In the genomic region with DNA sequence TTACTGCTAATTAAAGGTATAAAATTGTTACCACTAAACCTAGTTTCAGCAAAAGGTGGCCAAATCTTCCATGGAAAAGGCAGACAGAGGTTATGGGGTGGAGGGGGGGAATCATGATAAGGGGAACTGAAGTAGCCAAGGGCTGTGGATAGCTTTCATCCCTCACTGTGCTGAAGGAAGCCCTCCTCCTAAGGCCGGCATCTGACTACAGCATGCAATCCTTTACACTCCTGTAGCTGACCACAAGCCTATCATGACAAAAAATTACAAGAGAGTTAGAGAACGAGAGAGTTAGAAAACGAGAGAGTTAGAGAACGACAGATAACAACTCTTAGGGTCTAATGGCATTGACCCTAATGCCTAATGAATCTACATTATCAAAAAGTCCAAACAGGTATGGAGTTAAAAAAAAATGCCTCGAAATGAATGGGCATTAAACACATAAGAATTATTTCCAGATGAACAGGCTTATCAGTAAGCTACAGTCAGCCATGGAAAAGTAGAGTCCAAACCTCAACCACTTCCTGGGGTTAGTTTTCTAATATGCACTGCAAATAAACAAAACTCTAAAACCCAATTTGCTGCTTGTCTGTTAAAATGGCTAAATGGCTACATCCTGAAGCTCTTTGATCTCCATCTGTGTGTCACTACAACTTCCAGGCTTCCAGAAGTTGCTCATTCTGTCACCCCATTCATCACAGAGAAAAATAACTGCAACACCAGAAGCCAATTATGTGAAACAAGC, we compare ENCODE assay signal across 16 cellular contexts. TPM values are rescaled to one million over a fixed set of nuclear protein-coding genes. Genes with fewer than 3 reads are reported as not detected.
DNase-seq lines count a peak whose midpoint lies in the region; FAIRE-seq and TF ChIP-seq lines count a peak whose summit lies in the region.
"Had no signal": no experiment of that assay in that cellular context is flagged by ENCODE, and none has a peak within 500 bp of the region (broad histone marks: within the 10 kb centered on the region; RNA-seq: fewer than 3 reads in every experiment).

No MANE protein-coding gene starts in this region.

- H3K4me3 ChIP-seq in BJ (ENCODE audit: low read depth, low read length) (no peak overlapping the region), fibroblast of the aortic adventitia (ENCODE audit: low read depth, low read length) (no peak overlapping the region), MM.1S (ENCODE audit: low read length) (no peak overlapping the region), small intestine (ENCODE audit: low read depth in 1 of 2, low read length in 2 of 2) (no peak overlapping the region)
- H3K4me3 ChIP-seq: ovary, stomach, vagina had no signal

- CTCF ChIA-PET in BJ (lab: Yijun Ruan, JAX): interaction anchor here (0.7 to 1.4 kb wide), 2 partner anchors 30 to 146 kb away, joined by 3 to 4 read pairs; no protein-coding TSS in a partner anchor
- CTCF ChIA-PET in activated CD4-positive, alpha-beta memory T cell treated with anti-CD3 and anti-CD28 coated beads, Interleukin-2, amount 10 ng/mL, durations not matched to agents 7 days and 5 days (lab: Charles Lee): interaction anchor here (1.6 kb wide), 1 partner anchor 9 kb away, joined by 4 read pairs; no protein-coding TSS in a partner anchor

- H3K27me3 Mint-ChIP-seq in H9 (ENCODE audit: low read depth): no peaks in the 10 kb centered on the region
- H3K27me3 Mint-ChIP-seq in activated CD4-positive, alpha-beta memory T cell treated with anti-CD3 and anti-CD28 coated beads, Interleukin-2, amount 10 ng/mL, durations not matched to agents 7 days and 5 days: no peaks in the 10 kb centered on the region

- H3K79me2 ChIP-seq in H9 (ENCODE audit: insufficient read depth, low read length) (no peaks in the 10 kb centered on the region), MM.1S (ENCODE audit: low read length) (no peaks in the 10 kb centered on the region)

- no peak for FAIRE-seq in small intestine (lab: Jason Lieb, UNC)

- H3K9me3 ChIP-seq in H9 (ENCODE audit: control insufficient read depth, low read depth, low read length) (no peaks in the 10 kb centered on the region), MM.1S (replicated peaks; ENCODE audit: insufficient read depth, low read length) (no peaks in the 10 kb centered on the region), small intestine (ENCODE audit: control insufficient read depth, low read depth) (no peaks in the 10 kb centered on the region)
- H3K9me3 ChIP-seq: ovary, stomach, vagina had no signal

- no peak overlapping the region for H2BK20ac ChIP-seq in H9 (ENCODE audit: low read depth, low read length, poor library complexity, severe bottlenecking)

- H3K36me3 ChIP-seq in BJ (ENCODE audit: control insufficient read depth, insufficient read depth, low read length) (peaks cover 15% of the 10 kb centered on the region), MM.1S (replicated peaks; ENCODE audit: insufficient read depth, low read length) (peaks cover 4% of the 10 kb centered on the region), small intestine (ENCODE audit: control insufficient read depth in 2 of 2, insufficient read depth in 2 of 2, low read length in 2 of 2) (peaks cover 3 to 22% of the 10 kb centered on the region in 2 donors)
- H3K36me3 ChIP-seq: ovary had no signal

- TF ChIP-seq CTCF in BJ (IDR thresholded peaks at IDR 0.05; ENCODE audit: insufficient read depth, low read depth, low read length) (no peak), H9 (conservative IDR thresholded peaks at IDR 0.05) (no peak), fibroblast of the aortic adventitia (IDR thresholded peaks at IDR 0.05; ENCODE audit: insufficient read depth, low read length) (no peak), MM.1S (IDR thresholded peaks at IDR 0.05; ENCODE audit: low read length) (no peak), GM20000 (IDR thresholded peaks at IDR 0.05; ENCODE audit: extremely low read depth, missing control alignments) (no peak)

- H3K79me1 ChIP-seq in H9 (ENCODE audit: insufficient read depth, low read depth, low read length, poor library complexity, severe bottlenecking): no peaks in the 10 kb centered on the region

- no peak overlapping the region for H2BK15ac ChIP-seq in H9 (ENCODE audit: low read depth, low read length)

- H4K5ac ChIP-seq in H9 (ENCODE audit: insufficient read length, low read depth, low read length): no peak overlapping the region

- no CpG with 5 or more reads among the region's 5 CpGs for WGBS in H9 (ENCODE audit: extremely low coverage, insufficient read length, low lambda C conversion rate)
- 81 to 83% (median 83%) methylated on average over 5 of the region's 5 CpGs for WGBS in small intestine, 3 donors

- no peak overlapping the region for H2BK120ac ChIP-seq in H9 (ENCODE audit: low read depth, low read length, poor library complexity, severe bottlenecking)

- H3K4me1 ChIP-seq in H9 (ENCODE audit: insufficient read depth, low read length): no peaks in the 10 kb centered on the region
- H3K4me1 ChIP-seq in MM.1S (ENCODE audit: low read length): no peaks in the 10 kb centered on the region
- H3K4me1 ChIP-seq in small intestine (ENCODE audit: control insufficient read depth in 2 of 2, insufficient read depth in 1 of 2, low read depth in 1 of 2, low read length in 1 of 2): no peaks in the 10 kb centered on the region
- H3K4me1 ChIP-seq: stomach, vagina had no signal

- peak overlapping the region in 2 of 3 experiments; percentile 8 to 26; a peak in 1 of 7 replicates for H3K27ac Mint-ChIP-seq in H9
- H3K27ac Mint-ChIP-seq in activated CD4-positive, alpha-beta memory T cell treated with anti-CD3 and anti-CD28 coated beads, Interleukin-2, amount 10 ng/mL, durations not matched to agents 7 days and 5 days: peak overlapping the region; percentile 9
- H3K27ac Mint-ChIP-seq: activated naive CD4-positive, alpha-beta T cell treated with anti-CD3 and anti-CD28 coated beads for 36 hours had no signal

- no peak overlapping the region for H3K27ac ChIP-seq in H9 (ENCODE audit: insufficient read length, low read depth, low read length)
- H3K27ac ChIP-seq in MM.1S (ENCODE audit: low read length): no peak overlapping the region
- no peak overlapping the region for H3K27ac ChIP-seq in small intestine (ENCODE audit: low read depth in 1 of 2, low read length in 1 of 2)
- H3K27ac ChIP-seq: epithelial cell of prostate, ovary, stomach, vagina had no signal

- H2AFZ ChIP-seq in H9 (ENCODE audit: low read length): no peak overlapping the region
- H2AFZ ChIP-seq in MM.1S (ENCODE audit: low read length): no peak overlapping the region

- H3K4me3 Mint-ChIP-seq in H9: no peak overlapping the region
- no peak overlapping the region for H3K4me3 Mint-ChIP-seq in activated CD4-positive, alpha-beta memory T cell treated with anti-CD3 and anti-CD28 coated beads, Interleukin-2, amount 10 ng/mL, durations not matched to agents 7 days and 5 days
- H3K4me3 Mint-ChIP-seq: activated naive CD4-positive, alpha-beta T cell treated with anti-CD3 and anti-CD28 coated beads for 36 hours had no signal

- no peaks in the 10 kb centered on the region for H3K9me3 Mint-ChIP-seq in H9
- H3K9me3 Mint-ChIP-seq in activated CD4-positive, alpha-beta memory T cell treated with anti-CD3 and anti-CD28 coated beads, Interleukin-2, amount 10 ng/mL, durations not matched to agents 7 days and 5 days: no peaks in the 10 kb centered on the region
- H3K9me3 Mint-ChIP-seq: activated naive CD4-positive, alpha-beta T cell treated with anti-CD3 and anti-CD28 coated beads for 36 hours had no signal

- no peak overlapping the region for H4K91ac ChIP-seq in H9 (ENCODE audit: insufficient read length, low read depth, low read length)

- H3K36me3 Mint-ChIP-seq in H9 (ENCODE audit: insufficient read depth in 1 of 3, low read depth in 3 of 3): peaks cover 3 to 45% (median 28%) of the 10 kb centered on the region in 3 experiments; a peak in 6 of 7 replicates
- H3K36me3 Mint-ChIP-seq in activated CD4-positive, alpha-beta memory T cell treated with anti-CD3 and anti-CD28 coated beads, Interleukin-2, amount 10 ng/mL, durations not matched to agents 7 days and 5 days (ENCODE audit: low read depth): peaks cover 71% of the 10 kb centered on the region

- H3T11ph ChIP-seq in H9 (ENCODE audit: low read length): no peak overlapping the region

- H4K20me1 ChIP-seq in H9 (ENCODE audit: control insufficient read depth, insufficient read depth, insufficient read length) (no peaks in the 10 kb centered on the region), MM.1S (ENCODE audit: insufficient read depth, low read length) (no peaks in the 10 kb centered on the region)

- H3K9me2 ChIP-seq in MM.1S (replicated peaks; ENCODE audit: insufficient read depth, low read length): no peaks in the 10 kb centered on the region

- H3K4me2 ChIP-seq in H9 (ENCODE audit: insufficient read depth, insufficient read length, low read length): no peak overlapping the region
- no peak overlapping the region for H3K4me2 ChIP-seq in MM.1S (ENCODE audit: low read depth, low read length)

- no peak overlapping the region for H3K56ac ChIP-seq in H9 (ENCODE audit: insufficient read length, low read depth, low read length)

- no peak overlapping the region for H2AK5ac ChIP-seq in H9 (ENCODE audit: insufficient read length, low read length)

- no peak overlapping the region for H3K23ac ChIP-seq in H9 (ENCODE audit: insufficient read length, low read depth, low read length)

- H2BK12ac ChIP-seq in H9 (ENCODE audit: insufficient read length, low read depth, low read length): no peak overlapping the region

- no peak overlapping the region for H4K8ac ChIP-seq in H9 (replicated peaks; ENCODE audit: insufficient read length, low read depth, low read length)

- H3K9ac ChIP-seq in H9 (ENCODE audit: extremely low read depth, insufficient read length, low read length) (no peak overlapping the region), MM.1S (ENCODE audit: low read length) (no peak overlapping the region)

- DNase-seq in BJ (ENCODE audit: low read depth) (peak; percentile 21), H9 (no peak), fibroblast of the aortic adventitia (ENCODE audit: low read depth) (peak; percentile 24), MM.1S (no peak), small intestine (no peak), GM20000 (ENCODE audit: low spot score) (no peak), NCI-H526 (lab: John Stamatoyannopoulos, UW) (no peak)
- no peak for DNase-seq in activated CD4-positive, alpha-beta memory T cell treated with anti-CD3 and anti-CD28 coated beads, Interleukin-2, amount 10 ng/mL, durations not matched to agents 7 days and 5 days
- DNase-seq: activated naive CD4-positive, alpha-beta T cell treated with anti-CD3 and anti-CD28 coated beads for 36 hours; C1 segment of cervical spinal cord; HCEC 1CT; KBM-7; ovary; stomach had no signal

- no peak overlapping the region for H3K18ac ChIP-seq in H9 (ENCODE audit: insufficient read length, low read depth, low read length)

- POLR2A ChIA-PET in BJ (lab: Charles Lee): no interaction called here
- POLR2A ChIA-PET in activated CD4-positive, alpha-beta memory T cell treated with anti-CD3 and anti-CD28 coated beads, Interleukin-2, amount 10 ng/mL, durations not matched to agents 7 days and 5 days (lab: Charles Lee): interaction anchor here (0.7 kb wide), 1 partner anchor 8 kb away, joined by 3 read pairs; no protein-coding TSS in a partner anchor

- no peak overlapping the region for H3K14ac ChIP-seq in H9 (ENCODE audit: insufficient read depth, low read length)

- H3K27me3 ChIP-seq in BJ (ENCODE audit: control insufficient read depth, insufficient read depth, low read length) (no peaks in the 10 kb centered on the region), H9 (ENCODE audit: insufficient read depth, low read length) (no peaks in the 10 kb centered on the region), MM.1S (replicated peaks; ENCODE audit: insufficient read depth, low read length) (no peaks in the 10 kb centered on the region), small intestine (ENCODE audit: control insufficient read depth in 2 of 2, insufficient read depth in 2 of 2, low read length in 2 of 2) (no peaks in the 10 kb centered on the region)
- H3K27me3 ChIP-seq: ovary, stomach, vagina had no signal

- H3K23me2 ChIP-seq in H9 (ENCODE audit: insufficient read length, low read depth, low read length, poor library complexity, severe bottlenecking): no peaks in the 10 kb centered on the region

- no peak overlapping the region for H3K4ac ChIP-seq in H9 (ENCODE audit: low read depth, low read length)

- H3K4me1 Mint-ChIP-seq in H9: peaks cover 0 to 4% of the 10 kb centered on the region in 2 experiments; a peak in 1 of 4 replicates
- peaks cover 21% of the 10 kb centered on the region for H3K4me1 Mint-ChIP-seq in activated CD4-positive, alpha-beta memory T cell treated with anti-CD3 and anti-CD28 coated beads, Interleukin-2, amount 10 ng/mL, durations not matched to agents 7 days and 5 days

- H2BK5ac ChIP-seq in H9 (ENCODE audit: insufficient read length, low read length): no peak overlapping the region

- no peaks in the 10 kb centered on the region; the same call in 1 of the 2 replicates for H3F3A ChIP-seq in MM.1S (ENCODE audit: insufficient read depth, low read length)

RNA-seq across cellular contexts. Expression of a gene that starts 29.7 kb away (rescaled TPM):
- polyA plus RNA-seq in BJ (2011; rRNA removed): 123 and 152 TPM in 2 replicates
- 54.4 and 94.0 TPM in 2 replicates for polyA minus RNA-seq in BJ (2011; rRNA and poly(A)+ RNA removed)
- total RNA-seq in H9 (2021): 21.3 and 22.0 TPM in 2 replicates
- 10 to 100 TPM; 14.6 to 16.3 TPM for total RNA-seq in activated CD4-positive, alpha-beta memory T cell treated with anti-CD3 and anti-CD28 coated beads, Interleukin-2, amount 10 ng/mL, durations not matched to agents 7 days and 5 days
- 14.5 and 52.8 TPM in 2 replicates for total RNA-seq in fibroblast of the aortic adventitia (ENCODE audit: low replicate concordance)
- 1 to 10 TPM; 1.6 to 4.2 (median 2.2) TPM for polyA plus RNA-seq in small intestine

Comparison
In these comparisons a context has a peak if more than half of its experiments do, and no peak if none do; other contexts are left out.
1. DNase-seq: peak in BJ (single experiment) and fibroblast of the aortic adventitia (single experiment); none in H9 (single experiment), activated CD4-positive, alpha-beta memory T cell treated with anti-CD3 and anti-CD28 coated beads, Interleukin-2, amount 10 ng/mL, durations not matched to agents 7 days and 5 days (single experiment), MM.1S (single experiment), small intestine (single experiment), GM20000 (single experiment) and NCI-H526 (0 of 2).